4 cellular contexts compared by ENCODE assay signal in the genomic region with DNA sequence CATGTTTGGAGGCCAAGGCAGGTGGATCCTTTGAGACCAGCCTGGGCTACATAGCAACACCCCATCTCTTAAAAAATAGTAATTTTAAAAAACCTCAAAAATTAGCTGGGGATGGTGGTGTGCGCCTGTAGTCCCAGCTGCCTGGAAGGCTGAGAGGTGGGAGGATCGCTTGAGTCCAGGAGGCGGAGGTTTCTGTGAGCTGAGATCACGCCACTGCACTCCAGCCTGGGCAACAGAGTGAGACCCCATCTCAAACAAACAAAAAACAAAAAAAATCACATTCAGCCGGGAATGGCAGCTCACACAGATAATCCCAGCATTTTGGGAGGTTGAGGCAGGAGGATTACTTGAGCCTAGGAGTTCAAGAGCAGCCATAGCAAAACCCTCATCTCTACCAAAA.
TF ChIP-seq lines count a peak whose summit lies in the region.

No MANE protein-coding gene starts in this region.

TF ChIP-seq in HEK293, 187 proteins besides CTCF, POLR2A, EP300 and RAD21:
- no peak for TF ChIP-seq ZNF324 (tag by site-specific recombination; IDR thresholded peaks at IDR 0.05)
- peak; percentile 94 for TF ChIP-seq ZNF121 (tag by site-specific recombination; IDR thresholded peaks at IDR 0.05)
- TF ChIP-seq, protein P1, sequence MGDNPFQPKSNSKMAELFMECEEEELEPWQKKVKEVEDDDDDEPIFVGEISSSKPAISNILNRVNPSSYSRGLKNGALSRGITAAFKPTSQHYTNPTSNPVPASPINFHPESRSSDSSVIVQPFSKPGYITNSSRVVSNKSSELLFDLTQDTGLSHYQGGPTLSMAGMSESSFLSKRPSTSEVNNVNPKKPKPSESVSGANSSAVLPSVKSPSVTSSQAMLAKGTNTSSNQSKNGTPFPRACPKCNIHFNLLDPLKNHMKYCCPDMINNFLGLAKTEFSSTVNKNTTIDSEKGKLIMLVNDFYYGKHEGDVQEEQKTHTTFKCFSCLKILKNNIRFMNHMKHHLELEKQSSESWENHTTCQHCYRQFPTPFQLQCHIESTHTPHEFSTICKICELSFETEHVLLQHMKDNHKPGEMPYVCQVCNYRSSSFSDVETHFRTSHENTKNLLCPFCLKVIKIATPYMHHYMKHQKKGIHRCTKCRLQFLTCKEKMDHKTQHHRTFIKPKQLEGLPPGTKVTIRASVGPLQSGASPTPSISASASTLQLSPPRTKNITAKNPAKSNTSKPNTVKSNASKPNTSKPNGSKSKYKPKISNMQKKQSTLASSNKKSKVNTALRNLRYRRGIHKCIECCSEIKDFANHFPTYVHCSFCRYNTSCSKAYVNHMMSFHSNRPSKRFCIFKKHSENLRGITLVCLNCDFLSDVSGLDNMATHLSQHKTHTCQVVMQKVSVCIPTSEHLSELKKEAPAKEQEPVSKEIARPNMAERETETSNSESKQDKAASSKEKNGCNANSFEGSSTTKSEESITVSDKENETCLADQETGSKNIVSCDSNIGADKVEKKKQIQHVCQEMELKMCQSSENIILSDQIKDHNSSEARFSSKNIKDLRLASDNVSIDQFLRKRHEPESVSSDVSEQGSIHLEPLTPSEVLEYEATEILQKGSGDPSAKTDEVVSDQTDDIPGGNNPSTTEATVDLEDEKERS (tag by site-specific recombination; IDR thresholded peaks at IDR 0.05): no peak

TF ChIP-seq in WTC11, 78 proteins besides CTCF, POLR2A, EP300 and RAD21:
- TF ChIP-seq, protein P2, sequence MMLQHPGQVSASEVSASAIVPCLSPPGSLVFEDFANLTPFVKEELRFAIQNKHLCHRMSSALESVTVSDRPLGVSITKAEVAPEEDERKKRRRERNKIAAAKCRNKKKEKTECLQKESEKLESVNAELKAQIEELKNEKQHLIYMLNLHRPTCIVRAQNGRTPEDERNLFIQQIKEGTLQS (CRISPR knock-in tag; conservative IDR thresholded peaks at IDR 0.05): no peak
- TF ChIP-seq KAT7 (CRISPR knock-in tag; IDR thresholded peaks at IDR 0.05; ENCODE audit: borderline replicate concordance): no peak
- TF ChIP-seq, protein P3, sequence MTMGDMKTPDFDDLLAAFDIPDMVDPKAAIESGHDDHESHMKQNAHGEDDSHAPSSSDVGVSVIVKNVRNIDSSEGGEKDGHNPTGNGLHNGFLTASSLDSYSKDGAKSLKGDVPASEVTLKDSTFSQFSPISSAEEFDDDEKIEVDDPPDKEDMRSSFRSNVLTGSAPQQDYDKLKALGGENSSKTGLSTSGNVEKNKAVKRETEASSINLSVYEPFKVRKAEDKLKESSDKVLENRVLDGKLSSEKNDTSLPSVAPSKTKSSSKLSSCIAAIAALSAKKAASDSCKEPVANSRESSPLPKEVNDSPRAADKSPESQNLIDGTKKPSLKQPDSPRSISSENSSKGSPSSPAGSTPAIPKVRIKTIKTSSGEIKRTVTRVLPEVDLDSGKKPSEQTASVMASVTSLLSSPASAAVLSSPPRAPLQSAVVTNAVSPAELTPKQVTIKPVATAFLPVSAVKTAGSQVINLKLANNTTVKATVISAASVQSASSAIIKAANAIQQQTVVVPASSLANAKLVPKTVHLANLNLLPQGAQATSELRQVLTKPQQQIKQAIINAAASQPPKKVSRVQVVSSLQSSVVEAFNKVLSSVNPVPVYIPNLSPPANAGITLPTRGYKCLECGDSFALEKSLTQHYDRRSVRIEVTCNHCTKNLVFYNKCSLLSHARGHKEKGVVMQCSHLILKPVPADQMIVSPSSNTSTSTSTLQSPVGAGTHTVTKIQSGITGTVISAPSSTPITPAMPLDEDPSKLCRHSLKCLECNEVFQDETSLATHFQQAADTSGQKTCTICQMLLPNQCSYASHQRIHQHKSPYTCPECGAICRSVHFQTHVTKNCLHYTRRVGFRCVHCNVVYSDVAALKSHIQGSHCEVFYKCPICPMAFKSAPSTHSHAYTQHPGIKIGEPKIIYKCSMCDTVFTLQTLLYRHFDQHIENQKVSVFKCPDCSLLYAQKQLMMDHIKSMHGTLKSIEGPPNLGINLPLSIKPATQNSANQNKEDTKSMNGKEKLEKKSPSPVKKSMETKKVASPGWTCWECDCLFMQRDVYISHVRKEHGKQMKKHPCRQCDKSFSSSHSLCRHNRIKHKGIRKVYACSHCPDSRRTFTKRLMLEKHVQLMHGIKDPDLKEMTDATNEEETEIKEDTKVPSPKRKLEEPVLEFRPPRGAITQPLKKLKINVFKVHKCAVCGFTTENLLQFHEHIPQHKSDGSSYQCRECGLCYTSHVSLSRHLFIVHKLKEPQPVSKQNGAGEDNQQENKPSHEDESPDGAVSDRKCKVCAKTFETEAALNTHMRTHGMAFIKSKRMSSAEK (CRISPR knock-in tag; IDR thresholded peaks at IDR 0.05; ENCODE audit: borderline replicate concordance): no peak
- 0 out of 2 replicates have a peak, but pooled peaks have one; percentile 64 for TF ChIP-seq ZNF121 (CRISPR knock-in tag; IDR thresholded peaks at IDR 0.05)

TF ChIP-seq in K562, 482 proteins besides CTCF, POLR2A, EP300 and RAD21:
- peak; percentile 50 for TF ChIP-seq ZNF121 (CRISPR knock-in tag; conservative IDR thresholded peaks at IDR 0.05)
- TF ChIP-seq, protein P4, sequence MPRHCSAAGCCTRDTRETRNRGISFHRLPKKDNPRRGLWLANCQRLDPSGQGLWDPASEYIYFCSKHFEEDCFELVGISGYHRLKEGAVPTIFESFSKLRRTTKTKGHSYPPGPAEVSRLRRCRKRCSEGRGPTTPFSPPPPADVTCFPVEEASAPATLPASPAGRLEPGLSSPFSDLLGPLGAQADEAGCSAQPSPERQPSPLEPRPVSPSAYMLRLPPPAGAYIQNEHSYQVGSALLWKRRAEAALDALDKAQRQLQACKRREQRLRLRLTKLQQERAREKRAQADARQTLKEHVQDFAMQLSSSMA (CRISPR knock-in tag; IDR thresholded peaks at IDR 0.05): no peak

TF ChIP-seq in HepG2, 621 proteins besides CTCF, POLR2A, EP300 and RAD21:
- peak; percentile 36; the same call in 1 of the 2 replicates for TF ChIP-seq ZNF121 (CRISPR knock-in tag; IDR thresholded peaks at IDR 0.05)
- TF ChIP-seq, protein P5, sequence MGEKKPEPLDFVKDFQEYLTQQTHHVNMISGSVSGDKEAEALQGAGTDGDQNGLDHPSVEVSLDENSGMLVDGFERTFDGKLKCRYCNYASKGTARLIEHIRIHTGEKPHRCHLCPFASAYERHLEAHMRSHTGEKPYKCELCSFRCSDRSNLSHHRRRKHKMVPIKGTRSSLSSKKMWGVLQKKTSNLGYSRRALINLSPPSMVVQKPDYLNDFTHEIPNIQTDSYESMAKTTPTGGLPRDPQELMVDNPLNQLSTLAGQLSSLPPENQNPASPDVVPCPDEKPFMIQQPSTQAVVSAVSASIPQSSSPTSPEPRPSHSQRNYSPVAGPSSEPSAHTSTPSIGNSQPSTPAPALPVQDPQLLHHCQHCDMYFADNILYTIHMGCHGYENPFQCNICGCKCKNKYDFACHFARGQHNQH (CRISPR knock-in tag; IDR thresholded peaks at IDR 0.05): no peak
